Comparison of ENCODE assay signal across 1 cellular context in the genomic region with DNA sequence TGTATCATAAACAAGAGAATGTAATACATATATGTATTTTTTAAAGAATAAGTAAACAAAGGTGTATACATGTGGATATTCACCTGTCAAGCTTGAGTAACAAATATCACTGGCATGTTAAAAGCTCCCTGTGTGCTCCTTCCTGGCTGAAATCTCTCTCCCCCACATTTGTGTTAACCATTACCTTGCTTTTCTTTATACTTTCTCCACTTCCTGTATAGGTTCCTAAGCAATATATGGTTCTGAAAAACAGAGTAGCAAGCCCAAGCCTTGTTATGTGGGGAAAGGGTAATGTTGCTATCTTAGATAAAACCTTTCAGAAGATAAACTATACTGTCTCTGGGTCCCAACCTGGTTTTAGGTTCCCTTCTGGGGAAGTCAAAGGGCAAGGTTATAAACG.
TF ChIP-seq lines count a peak whose summit lies in the region.

No MANE protein-coding gene starts in this region.

TF ChIP-seq in GM12878, 131 proteins besides CTCF, POLR2A, EP300 and RAD21:
- TF ChIP-seq POU2F2 (IDR thresholded peaks at IDR 0.05; ENCODE audit: borderline replicate concordance, low read depth, low read length) = no peak
- no peak for TF ChIP-seq USF1 (IDR thresholded peaks at IDR 0.05; ENCODE audit: borderline replicate concordance, extremely low read length, insufficient read depth, low read depth, low read length)
- TF ChIP-seq ETV6 (conservative IDR thresholded peaks at IDR 0.05 in 1 of 2, IDR thresholded peaks at IDR 0.05 in 1 of 2; ENCODE audit: borderline replicate concordance in 1 of 2, low read depth in 1 of 2) = no peak
- TF ChIP-seq, protein P1, sequence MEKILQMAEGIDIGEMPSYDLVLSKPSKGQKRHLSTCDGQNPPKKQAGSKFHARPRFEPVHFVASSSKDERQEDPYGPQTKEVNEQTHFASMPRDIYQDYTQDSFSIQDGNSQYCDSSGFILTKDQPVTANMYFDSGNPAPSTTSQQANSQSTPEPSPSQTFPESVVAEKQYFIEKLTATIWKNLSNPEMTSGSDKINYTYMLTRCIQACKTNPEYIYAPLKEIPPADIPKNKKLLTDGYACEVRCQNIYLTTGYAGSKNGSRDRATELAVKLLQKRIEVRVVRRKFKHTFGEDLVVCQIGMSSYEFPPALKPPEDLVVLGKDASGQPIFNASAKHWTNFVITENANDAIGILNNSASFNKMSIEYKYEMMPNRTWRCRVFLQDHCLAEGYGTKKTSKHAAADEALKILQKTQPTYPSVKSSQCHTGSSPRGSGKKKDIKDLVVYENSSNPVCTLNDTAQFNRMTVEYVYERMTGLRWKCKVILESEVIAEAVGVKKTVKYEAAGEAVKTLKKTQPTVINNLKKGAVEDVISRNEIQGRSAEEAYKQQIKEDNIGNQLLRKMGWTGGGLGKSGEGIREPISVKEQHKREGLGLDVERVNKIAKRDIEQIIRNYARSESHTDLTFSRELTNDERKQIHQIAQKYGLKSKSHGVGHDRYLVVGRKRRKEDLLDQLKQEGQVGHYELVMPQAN (conservative IDR thresholded peaks at IDR 0.05) = no peak
- no peak for TF ChIP-seq ZBED1 (IDR thresholded peaks at IDR 0.05; ENCODE audit: borderline replicate concordance)
- no peak for TF ChIP-seq NFYA (IDR thresholded peaks at IDR 0.05; ENCODE audit: borderline replicate concordance, low read depth, low read length)
- no peak for TF ChIP-seq CBFB (IDR thresholded peaks at IDR 0.05; ENCODE audit: low read depth)
- TF ChIP-seq NR2F1 (conservative IDR thresholded peaks at IDR 0.05) = no peak
TF ChIP-seq in GM12878: peak in this region for 0.
